In genomic region chr4:159317203-159317602, GRCh38 we compare ENCODE assay signal across 28 cellular contexts.
"Had no signal": no experiment of that assay in that cellular context is flagged by ENCODE, and none has a peak within 500 bp of the region (broad histone marks: within the 10 kb centered on the region; RNA-seq: fewer than 3 reads in every experiment).

No MANE protein-coding gene starts in this region.

- H3K4me3 ChIP-seq: gastroesophageal sphincter, heart left ventricle, mucosa of descending colon, pancreas, suprapubic skin, transverse colon, upper lobe of right lung, uterus had no signal

- H3K9me3 ChIP-seq: gastroesophageal sphincter, heart left ventricle, mucosa of descending colon, neutrophil, pancreas, suprapubic skin, transverse colon, upper lobe of right lung, uterus had no signal

- DNase-seq: cerebellar nuclear complex; cortex of kidney; effector CD4-positive, alpha-beta T cell; foreskin keratinocyte; heart left ventricle; hippocampal formation; left cardiac atrium; mesenchymal stem cell; mucosa of descending colon; naive B cell; pancreas; small intestine; stimulated activated CD4-positive, alpha-beta T cell treated with anti-CD3 and anti-CD28 coated beads, Interleukin-15, amount 100 ng/mL, for 24 hours; stimulated activated CD4-positive, alpha-beta T cell treated with anti-CD3 and anti-CD28 coated beads, Interleukin-2, amount 100 ng/mL, for 48 hours; stimulated activated naive B cell treated with anti-CD40 and anti-IgM and Interleukin-4, amounts not matched to agents 10 μg/mL and 1 μg/mL and 100 μg/mL, for 72 hours; transverse colon; upper lobe of right lung; uterus had no signal

- H3K4me1 ChIP-seq: foreskin keratinocyte, gastroesophageal sphincter, suprapubic skin, transverse colon, upper lobe of right lung, uterus had no signal

- H3K4me3 Mint-ChIP-seq: mesothelial cell of epicardium; naive B cell; natural killer cell treated with Interleukin-12 subunit alpha and Interleukin-12 subunit beta and Interleukin-15 and Interleukin-18, amount 100 ng/mL, for 72 hours; neural crest cell; stimulated activated naive B cell treated with anti-CD40 and anti-IgM and Interleukin-4, amounts not matched to agents 10 μg/mL and 1 μg/mL and 100 μg/mL, for 72 hours; stimulated activated naive CD8-positive, alpha-beta T cell treated with anti-CD3 and anti-CD28 coated beads, Interleukin-15, Interleukin-2, amounts not matched to agents 100 ng/mL and 50 ng/mL, for 24 hours had no signal

- H3K4me1 Mint-ChIP-seq: mesothelial cell of epicardium; naive B cell; stimulated activated naive B cell treated with anti-CD40 and anti-IgM and Interleukin-4, amounts not matched to agents 10 μg/mL and 1 μg/mL and 100 μg/mL, for 72 hours had no signal

- H3K9me3 Mint-ChIP-seq: natural killer cell treated with Interleukin-12 subunit alpha and Interleukin-12 subunit beta and Interleukin-15 and Interleukin-18, amount 100 ng/mL, for 72 hours; stimulated activated naive B cell treated with anti-CD40 and anti-IgM and Interleukin-4, amounts not matched to agents 10 μg/mL and 1 μg/mL and 100 μg/mL, for 72 hours; stimulated activated naive CD8-positive, alpha-beta T cell treated with anti-CD3 and anti-CD28 coated beads, Interleukin-15, Interleukin-2, amounts not matched to agents 100 ng/mL and 50 ng/mL, for 24 hours had no signal

- H3K27me3 ChIP-seq: foreskin keratinocyte, gastroesophageal sphincter, heart left ventricle, neutrophil, pancreas, suprapubic skin, transverse colon, upper lobe of right lung, uterus had no signal

- H3K27me3 Mint-ChIP-seq: naive B cell; natural killer cell treated with Interleukin-12 subunit alpha and Interleukin-12 subunit beta and Interleukin-15 and Interleukin-18, amount 100 ng/mL, for 72 hours; progenitor cell of endocrine pancreas; stimulated activated naive B cell treated with anti-CD40 and anti-IgM and Interleukin-4, amounts not matched to agents 10 μg/mL and 1 μg/mL and 100 μg/mL, for 72 hours; stimulated activated naive CD8-positive, alpha-beta T cell treated with anti-CD3 and anti-CD28 coated beads, Interleukin-15, Interleukin-2, amounts not matched to agents 100 ng/mL and 50 ng/mL, for 24 hours had no signal

- H3K27ac Mint-ChIP-seq: mesothelial cell of epicardium; natural killer cell treated with Interleukin-12 subunit alpha and Interleukin-12 subunit beta and Interleukin-15 and Interleukin-18, amount 100 ng/mL, for 72 hours; progenitor cell of endocrine pancreas; stimulated activated naive B cell treated with anti-CD40 and anti-IgM and Interleukin-4, amounts not matched to agents 10 μg/mL and 1 μg/mL and 100 μg/mL, for 72 hours; stimulated activated naive CD8-positive, alpha-beta T cell treated with anti-CD3 and anti-CD28 coated beads, Interleukin-15, Interleukin-2, amounts not matched to agents 100 ng/mL and 50 ng/mL, for 24 hours had no signal

- H3K27ac ChIP-seq: epithelial cell of prostate, foreskin keratinocyte, gastroesophageal sphincter, heart left ventricle, neutrophil, pancreas, suprapubic skin, transverse colon, upper lobe of right lung, uterus had no signal

- H3K36me3 ChIP-seq: uterus had no signal

- ATAC-seq: esophagus mucosa; foreskin keratinocyte; gastroesophageal sphincter; mucosa of descending colon; natural killer cell treated with Interleukin-12 subunit alpha and Interleukin-12 subunit beta and Interleukin-15 and Interleukin-18, amount 100 ng/mL, for 72 hours; stimulated activated naive B cell treated with anti-CD40 and anti-IgM and Interleukin-4, amounts not matched to agents 10 μg/mL and 1 μg/mL and 100 μg/mL, for 72 hours; upper lobe of right lung had no signal
